ENCODE assay signal across 8 cellular contexts in the genomic region with DNA sequence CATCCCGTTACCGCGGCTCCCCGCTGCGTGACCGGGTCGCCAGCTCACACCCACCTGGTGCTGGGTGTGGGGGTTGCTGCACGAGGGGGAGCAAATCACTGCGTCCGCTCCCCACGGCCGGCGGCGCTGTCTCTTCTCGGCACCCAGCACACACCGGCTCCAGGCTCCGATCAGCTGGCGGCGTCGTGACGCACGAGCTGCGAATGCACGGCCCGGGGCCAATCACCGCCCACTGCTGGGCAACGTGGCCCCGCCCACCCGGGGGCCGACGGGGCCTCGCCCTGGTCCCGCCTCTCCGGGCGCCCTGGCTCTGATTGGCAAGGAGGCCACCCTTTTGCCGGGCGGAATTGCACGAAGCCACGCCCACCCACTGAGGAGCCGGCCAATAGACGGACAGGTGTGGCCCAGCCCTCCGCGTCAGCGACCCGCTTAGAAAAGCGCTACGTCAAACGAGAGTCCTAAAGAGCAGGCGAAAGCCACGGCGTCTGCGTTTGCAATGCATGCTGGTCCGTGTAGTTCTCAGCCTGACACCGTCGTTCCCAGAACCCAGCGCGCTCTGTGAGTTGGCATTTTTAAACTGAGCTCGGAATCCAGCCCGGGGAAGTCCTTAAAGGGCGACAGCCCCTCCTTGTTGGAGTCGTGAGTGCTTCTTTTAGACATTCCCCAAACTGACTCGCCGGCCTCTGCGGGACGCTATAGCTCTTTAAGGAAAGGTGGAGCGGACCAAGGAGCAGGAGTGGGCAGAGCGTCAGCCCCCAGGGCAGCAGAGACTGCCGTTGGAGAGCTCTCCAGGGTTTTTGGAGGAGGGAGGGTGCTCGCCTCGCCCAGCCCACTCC. TPM values are rescaled to one million over a fixed set of nuclear protein-coding genes. Genes with fewer than 3 reads are reported as not detected.
DNase-seq lines count a peak whose midpoint lies in the region; ATAC-seq and TF ChIP-seq lines count a peak whose summit lies in the region.

No MANE protein-coding gene starts in this region.

- POLR2A ChIA-PET in SK-N-SH (lab: Yijun Ruan, JAX): interaction anchor here (0.5 to 3.6 kb wide), 13 partner anchors 9 to 402 kb away, joined by 3 to 24 read pairs (median 4); partner anchors contain the start of genes PRPF8, RILP, RPA1 and SERPINF1

- peaks cover 51% of the 10 kb centered on the region for H3F3A ChIP-seq in SK-N-SH (replicated peaks; ENCODE audit: insufficient read depth)

- H3K36me3 ChIP-seq in GM06990 (ENCODE audit: control insufficient read depth, insufficient read depth, low read length) (peaks cover 12% of the 10 kb centered on the region), SK-N-SH (replicated peaks in 1 of 2; ENCODE audit: control insufficient read depth in 1 of 2, insufficient read depth in 2 of 2, low read length in 1 of 2) (peaks cover 24 to 26% of the 10 kb centered on the region in 2 experiments), thoracic aorta (peaks cover 17% of the 10 kb centered on the region)

- DNase-seq in GM06990 (ENCODE audit: extremely low read depth, insufficient read length) (peak; percentile 100), NCI-H1048 (lab: John Stamatoyannopoulos, UW) (peak; percentile 99), SK-N-SH (peak; percentile 100), glomerular visceral epithelial cell (ENCODE audit: extremely low spot score) (peak; percentile 100), omental fat pad (ENCODE audit: low spot score) (peak; percentile 92), thoracic aorta (ENCODE audit: low spot score) (peak; percentile 98)

- WGBS in SK-N-SH (ENCODE audit: low lambda C conversion rate): 0% methylated on average over 22 of the region's 70 CpGs

- CTCF ChIA-PET in SK-N-SH (lab: Yijun Ruan, JAX): interaction anchor here (0.6 to 8.4 kb wide), 18 partner anchors 9 to 819 kb away, joined by 3 to 112 read pairs (median 3); no protein-coding TSS in a partner anchor

- H3K4me3 ChIP-seq in GM06990 (replicated peaks; ENCODE audit: low read depth, low read length) (peak overlapping the region; percentile 88), SK-N-SH (ENCODE audit: low read depth in 2 of 2, low read length in 1 of 2) (peak overlapping the region; percentile 85 to 95), thoracic aorta (peak overlapping the region; percentile 99)

- TF ChIP-seq RAD21 in SK-N-SH (IDR thresholded peaks at IDR 0.05; ENCODE audit: low read length): no peak

- TF ChIP-seq CTCF in GM06990 (IDR thresholded peaks at IDR 0.05; ENCODE audit: insufficient read depth, low read length, poor library complexity, severe bottlenecking) (peak; percentile 9), SK-N-SH (IDR thresholded peaks at IDR 0.05) (peak; percentile 11; the same call in 1 of the 2 replicates), omental fat pad (IDR thresholded peaks at IDR 0.05) (no peak), thoracic aorta (IDR thresholded peaks at IDR 0.05) (no peak)

- TF ChIP-seq EP300 in SK-N-SH (IDR thresholded peaks at IDR 0.05; ENCODE audit: borderline replicate concordance in 1 of 2, low read depth in 1 of 2, low read length in 1 of 2): no peak

- peaks cover 56% of the 10 kb centered on the region for H3K79me2 ChIP-seq in SK-N-SH (ENCODE audit: insufficient read depth)

- H3K27me3 ChIP-seq in GM06990 (replicated peaks; ENCODE audit: control insufficient read depth, insufficient read depth, low read length): no peaks in the 10 kb centered on the region
- H3K27me3 ChIP-seq in SK-N-SH (ENCODE audit: insufficient read depth): no peaks in the 10 kb centered on the region
- H3K27me3 ChIP-seq in thoracic aorta (replicated peaks; ENCODE audit: insufficient read depth): no peaks in the 10 kb centered on the region

- peaks cover 31% of the 10 kb centered on the region for H3K4me1 Mint-ChIP-seq in activated naive CD8-positive, alpha-beta T cell (ENCODE audit: low read depth)

- no peaks in the 10 kb centered on the region for H3K9me3 ChIP-seq in SK-N-SH
- no peaks in the 10 kb centered on the region for H3K9me3 ChIP-seq in thoracic aorta

- peaks cover 1% of the 10 kb centered on the region for H3K27me3 Mint-ChIP-seq in activated naive CD8-positive, alpha-beta T cell

- H3K4me1 ChIP-seq in SK-N-SH (ENCODE audit: control insufficient read depth in 1 of 2, insufficient read depth in 2 of 2, low read depth in 1 of 2, low read length in 1 of 2): peaks cover 12 to 31% of the 10 kb centered on the region in 2 experiments; a peak in 3 of 4 replicates
- H3K4me1 ChIP-seq in thoracic aorta (ENCODE audit: control insufficient read depth in 1 of 2, low read depth in 2 of 2): peaks cover 24 to 41% of the 10 kb centered on the region in 2 donors

- H2AFZ ChIP-seq in SK-N-SH (ENCODE audit: low read depth): 0 out of 2 replicates have a peak overlapping the region, but pooled peaks have one; percentile 26

- ATAC-seq in HG02571 (IDR thresholded peaks at IDR 0.05; ENCODE audit: unreplicated experiment) (peak; percentile 77), omental fat pad (ENCODE audit: low FRiP score) (peak; percentile 77), thoracic aorta (ENCODE audit: insufficient number of reproducible peaks, low FRiP score, low read depth) (peak; percentile 67)

- peak overlapping the region; percentile 98 for H3K27ac Mint-ChIP-seq in activated naive CD8-positive, alpha-beta T cell

- H3K36me3 Mint-ChIP-seq in activated naive CD8-positive, alpha-beta T cell: no peaks in the 10 kb centered on the region

- H3K9me3 Mint-ChIP-seq in activated naive CD8-positive, alpha-beta T cell (ENCODE audit: low read depth): no peaks in the 10 kb centered on the region

- peak overlapping the region; percentile 99 for H3K4me2 ChIP-seq in SK-N-SH

- H3K9me2 ChIP-seq in SK-N-SH: no peaks in the 10 kb centered on the region

- H3K27ac ChIP-seq in SK-N-SH (ENCODE audit: low read depth in 2 of 2, low read length in 1 of 2) (peak overlapping the region; percentile 99 to 100), thoracic aorta (peak overlapping the region; percentile 99 to 100)

- peak overlapping the region; percentile 94 for H3K4me3 Mint-ChIP-seq in activated naive CD8-positive, alpha-beta T cell

- peaks cover 40% of the 10 kb centered on the region for H4K20me1 ChIP-seq in SK-N-SH (ENCODE audit: insufficient read depth)

- peak overlapping the region; percentile 100 for H3K9ac ChIP-seq in SK-N-SH

TF ChIP-seq in SK-N-SH, 30 proteins besides CTCF, POLR2A, EP300 and RAD21 (continues in another document):
- no peak for TF ChIP-seq MEF2A (IDR thresholded peaks at IDR 0.05; ENCODE audit: borderline replicate concordance, low read depth)
- peak; percentile 97 for TF ChIP-seq POLR2AphosphoS5 (IDR thresholded peaks at IDR 0.05; ENCODE audit: low read depth, low read length)
- TF ChIP-seq, protein P1, sequence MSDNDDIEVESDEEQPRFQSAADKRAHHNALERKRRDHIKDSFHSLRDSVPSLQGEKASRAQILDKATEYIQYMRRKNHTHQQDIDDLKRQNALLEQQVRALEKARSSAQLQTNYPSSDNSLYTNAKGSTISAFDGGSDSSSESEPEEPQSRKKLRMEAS (IDR thresholded peaks at IDR 0.05; ENCODE audit: low read depth): no peak; the same call in none of the 2 replicates
- no peak for TF ChIP-seq FOXM1 (IDR thresholded peaks at IDR 0.05; ENCODE audit: low read depth)
- TF ChIP-seq TEAD4 (IDR thresholded peaks at IDR 0.05; ENCODE audit: borderline replicate concordance, insufficient read depth): no peak
- TF ChIP-seq NRF1 (IDR thresholded peaks at IDR 0.05; ENCODE audit: low read depth, low read length): peak; percentile 45; the same call in 1 of the 2 replicates
- TF ChIP-seq, protein P2, sequence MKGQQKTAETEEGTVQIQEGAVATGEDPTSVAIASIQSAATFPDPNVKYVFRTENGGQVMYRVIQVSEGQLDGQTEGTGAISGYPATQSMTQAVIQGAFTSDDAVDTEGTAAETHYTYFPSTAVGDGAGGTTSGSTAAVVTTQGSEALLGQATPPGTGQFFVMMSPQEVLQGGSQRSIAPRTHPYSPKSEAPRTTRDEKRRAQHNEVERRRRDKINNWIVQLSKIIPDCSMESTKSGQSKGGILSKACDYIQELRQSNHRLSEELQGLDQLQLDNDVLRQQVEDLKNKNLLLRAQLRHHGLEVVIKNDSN (IDR thresholded peaks at IDR 0.05; ENCODE audit: borderline replicate concordance, low read depth): peak; percentile 71; the same call in 1 of the 2 replicates

RNA-seq across cellular contexts. Expression of gene TLCD2, which starts 6.1 kb away (rescaled TPM):
- 1.3 and 1.9 TPM in 2 replicates for polyA plus RNA-seq in SK-N-SH (2012; rRNA removed)
- polyA plus RNA-seq in SK-N-SH (2012; cell fraction: cytosol; rRNA removed): 1.7 and 1.9 TPM in 2 replicates
- 1.4 and 2.0 TPM in 2 replicates for polyA plus RNA-seq in SK-N-SH (2012; cell fraction: nucleus; rRNA removed)
- total RNA-seq in omental fat pad (10 to 100 TPM in 3 of 4 donors, 1 to 10 TPM in 1; 7.1 to 16.5 (median 11.4) TPM), thoracic aorta (1 to 10 TPM; 7.3 to 8.3 TPM)

RNA-seq across cellular contexts. Expression of gene WDR81, which starts 8.2 kb away (rescaled TPM):
- polyA plus RNA-seq in SK-N-SH (2012; rRNA removed): 7.2 and 9.3 TPM in 2 replicates
- polyA plus RNA-seq in SK-N-SH (2012; cell fraction: cytosol; rRNA removed): 2.4 and 4.3 TPM in 2 replicates
- polyA plus RNA-seq in SK-N-SH (2012; cell fraction: nucleus; rRNA removed): 30.4 and 32.0 TPM in 2 replicates
- 10 to 100 TPM; 39.2 to 71.1 (median 49.8) TPM for total RNA-seq in omental fat pad
- total RNA-seq in thoracic aorta: 10 to 100 TPM; 32.7 to 41.8 TPM

RNA-seq across cellular contexts. Expression of gene SERPINF2, which starts 26.4 kb away (rescaled TPM):
- polyA plus RNA-seq in SK-N-SH (2012; rRNA removed): 0.16 and 0.26 TPM in 2 replicates
- polyA plus RNA-seq in SK-N-SH (2012; cell fraction: cytosol; rRNA removed): 0.05 and 0.18 TPM in 2 replicates
- polyA plus RNA-seq in SK-N-SH (2012; cell fraction: nucleus; rRNA removed): 1.0 and 1.5 TPM in 2 replicates
- total RNA-seq in omental fat pad (10 to 100 TPM in 2 of 4 donors, 1 to 10 TPM in 2; 6.0 to 28.8 (median 9.1) TPM), thoracic aorta (1 to 10 TPM; 5.0 to 9.8 TPM)

RNA-seq across cellular contexts. Expression of gene PRPF8, which starts 31.6 kb away (rescaled TPM):
- polyA plus RNA-seq in SK-N-SH (2012; rRNA removed): 123 and 149 TPM in 2 replicates
- 54.5 and 84.1 TPM in 2 replicates for polyA plus RNA-seq in SK-N-SH (2012; cell fraction: cytosol; rRNA removed)
- polyA plus RNA-seq in SK-N-SH (2012; cell fraction: nucleus; rRNA removed): 251 and 315 TPM in 2 replicates
- total RNA-seq in omental fat pad: 100 to 1,000 TPM; 146 to 215 (median 183) TPM
- 100 to 1,000 TPM; 184 to 186 TPM for total RNA-seq in thoracic aorta

RNA-seq across cellular contexts. Expression of gene SERPINF1, which starts 45.6 kb away (rescaled TPM):
- polyA plus RNA-seq in SK-N-SH (2012; rRNA removed): 380 and 392 TPM in 2 replicates
- polyA plus RNA-seq in SK-N-SH (2012; cell fraction: cytosol; rRNA removed): 248 and 316 TPM in 2 replicates
- polyA plus RNA-seq in SK-N-SH (2012; cell fraction: nucleus; rRNA removed): 275 and 299 TPM in 2 replicates
- total RNA-seq in omental fat pad (1,000 to 10,000 TPM in 3 of 4 donors, 100 to 1,000 TPM in 1; 868 to 2,171 (median 1,171) TPM), thoracic aorta (100 to 1,000 TPM; 385 to 608 TPM)

Comparison
In these comparisons a context has a peak if more than half of its experiments do, and no peak if none do; other contexts are left out.
1. Peak in every context shown above with its lines: DNase-seq, ATAC-seq, H3K4me3 ChIP-seq and H3K27ac ChIP-seq.
2. CTCF ChIP-seq: peak in GM06990 (single experiment) and SK-N-SH (single experiment); none in omental fat pad (0 of 3) and thoracic aorta (single experiment).